ENCODE assay signal across 17 cellular contexts in genomic region chr18:24000613-24001490, GRCh38. TPM values are rescaled to one million over a fixed set of nuclear protein-coding genes. Genes with fewer than 3 reads are reported as not detected.
DNase-seq lines count a peak whose midpoint lies in the region; ATAC-seq and TF ChIP-seq lines count a peak whose summit lies in the region.
"Had no signal": no experiment of that assay in that cellular context is flagged by ENCODE, and none has a peak within 500 bp of the region (broad histone marks: within the 10 kb centered on the region; RNA-seq: fewer than 3 reads in every experiment).

No MANE protein-coding gene starts in this region.

- POLR2A ChIA-PET in activated CD8-positive, alpha-beta T cell treated with anti-CD3 and anti-CD28 coated beads, Interleukin-2, amount 10 ng/mL, durations not matched to agents 7 days and 5 days (lab: Charles Lee), result interaction anchor here (0.6 to 0.9 kb wide), 4 partner anchors 8 to 40 kb away, joined by 3 read pairs; no protein-coding TSS in a partner anchor

- no peaks in the 10 kb centered on the region for H3K9me3 ChIP-seq in tibial nerve
- H3K9me3 ChIP-seq: colonic mucosa had no signal

- H3K4me3 ChIP-seq in tibial nerve, result no peak overlapping the region
- H3K4me3 ChIP-seq: colonic mucosa, SK-N-MC had no signal

- CTCF ChIA-PET in activated CD8-positive, alpha-beta T cell treated with anti-CD3 and anti-CD28 coated beads, Interleukin-2, amount 10 ng/mL, durations not matched to agents 7 days and 5 days (lab: Charles Lee), result interaction anchor here (1.0 to 4.2 kb wide), 3 partner anchors 9 to 63 kb away, joined by 3 to 21 read pairs (median 3); no protein-coding TSS in a partner anchor

- TF ChIP-seq POLR2A in tibial nerve (IDR thresholded peaks at IDR 0.05), result no peak

- H3K27ac ChIP-seq in tibial nerve, result no peak overlapping the region
- H3K27ac ChIP-seq: 22Rv1, colonic mucosa, SK-N-MC had no signal

- peak; percentile 74 to 75 for ATAC-seq in activated CD4-positive, CD25-positive, alpha-beta regulatory T cell treated with anti-CD3 and anti-CD28 coated beads, Interleukin-2, amount 50 U/mL, for 24 hours
- ATAC-seq in GM21381 (IDR thresholded peaks at IDR 0.05; ENCODE audit: unreplicated experiment) (peak; percentile 37), natural killer cell (peak; percentile 41 to 59 (median 57)), GM18517 (IDR thresholded peaks at IDR 0.05; ENCODE audit: unreplicated experiment) (no peak), GM21737 (IDR thresholded peaks at IDR 0.05; ENCODE audit: unreplicated experiment) (no peak)
- ATAC-seq in activated CD8-positive, alpha-beta T cell treated with anti-CD3 and anti-CD28 coated beads, Interleukin-2, amount 10 ng/mL, durations not matched to agents 7 days and 5 days, result peak; percentile 47
- ATAC-seq: stimulated activated naive B cell treated with anti-CD40 and anti-IgM and Interleukin-4, amounts not matched to agents 10 μg/mL and 1 μg/mL and 100 μg/mL, for 72 hours had no signal

- no peaks in the 10 kb centered on the region for H3K27me3 ChIP-seq in tibial nerve
- H3K27me3 ChIP-seq: colonic mucosa had no signal

- no peak for TF ChIP-seq EP300 in tibial nerve (IDR thresholded peaks at IDR 0.05)

- DNase-seq in activated CD4-positive, CD25-positive, alpha-beta regulatory T cell (lab: John Stamatoyannopoulos, UW), result no peak
- no peak for DNase-seq in activated CD8-positive, alpha-beta T cell treated with anti-CD3 and anti-CD28 coated beads, Interleukin-2, amount 10 ng/mL, durations not matched to agents 7 days and 5 days
- DNase-seq in natural killer cell (no peak), tibial nerve (ENCODE audit: low spot score in 2 of 2) (no peak)
- DNase-seq: C1 segment of cervical spinal cord; colonic mucosa; DND-41; glutamatergic neuron; islet precursor cell; NCI-H187 treated with DMSO at 0.1 percent for 48 hours; stimulated activated naive B cell treated with anti-CD40 and anti-IgM and Interleukin-4, amounts not matched to agents 10 μg/mL and 1 μg/mL and 100 μg/mL, for 72 hours had no signal

- WGBS in tibial nerve, 2 donors, result 90 to 93% methylated on average over 8 of the region's 8 CpGs

- no peak for TF ChIP-seq CTCF in natural killer cell (IDR thresholded peaks at IDR 0.05)
- TF ChIP-seq CTCF in tibial nerve (IDR thresholded peaks at IDR 0.05), result no peak

- no peaks in the 10 kb centered on the region for H3K27me3 Mint-ChIP-seq in activated CD8-positive, alpha-beta T cell treated with anti-CD3 and anti-CD28 coated beads, Interleukin-2, amount 10 ng/mL, durations not matched to agents 7 days and 5 days (ENCODE audit: low read depth)
- H3K27me3 Mint-ChIP-seq in natural killer cell (ENCODE audit: low read depth in 2 of 2), result no peaks in the 10 kb centered on the region
- H3K27me3 Mint-ChIP-seq: stimulated activated naive B cell treated with anti-CD40 and anti-IgM and Interleukin-4, amounts not matched to agents 10 μg/mL and 1 μg/mL and 100 μg/mL, for 72 hours had no signal

- H3K36me3 ChIP-seq in tibial nerve, result no peaks in the 10 kb centered on the region
- H3K36me3 ChIP-seq: colonic mucosa had no signal

- intact Hi-C loops in natural killer cell (cut with micrococcal nuclease), result no loop called here

- H3K36me3 Mint-ChIP-seq in activated CD8-positive, alpha-beta T cell treated with anti-CD3 and anti-CD28 coated beads, Interleukin-2, amount 10 ng/mL, durations not matched to agents 7 days and 5 days (ENCODE audit: low read depth), result peaks cover 4% of the 10 kb centered on the region
- no peaks in the 10 kb centered on the region for H3K36me3 Mint-ChIP-seq in natural killer cell
- H3K36me3 Mint-ChIP-seq: stimulated activated naive B cell treated with anti-CD40 and anti-IgM and Interleukin-4, amounts not matched to agents 10 μg/mL and 1 μg/mL and 100 μg/mL, for 72 hours had no signal

- peaks cover 62% of the 10 kb centered on the region for H3K4me1 Mint-ChIP-seq in activated CD8-positive, alpha-beta T cell treated with anti-CD3 and anti-CD28 coated beads, Interleukin-2, amount 10 ng/mL, durations not matched to agents 7 days and 5 days (ENCODE audit: low read depth)
- peaks cover 54 to 62% of the 10 kb centered on the region in 2 donors for H3K4me1 Mint-ChIP-seq in natural killer cell

- peak overlapping the region; percentile 78 for H3K27ac Mint-ChIP-seq in activated CD8-positive, alpha-beta T cell treated with anti-CD3 and anti-CD28 coated beads, Interleukin-2, amount 10 ng/mL, durations not matched to agents 7 days and 5 days
- H3K27ac Mint-ChIP-seq in natural killer cell, result peak overlapping the region; percentile 65 to 77
- H3K27ac Mint-ChIP-seq: stimulated activated naive B cell treated with anti-CD40 and anti-IgM and Interleukin-4, amounts not matched to agents 10 μg/mL and 1 μg/mL and 100 μg/mL, for 72 hours had no signal

- H3K4me3 Mint-ChIP-seq in activated CD8-positive, alpha-beta T cell treated with anti-CD3 and anti-CD28 coated beads, Interleukin-2, amount 10 ng/mL, durations not matched to agents 7 days and 5 days, result peak overlapping the region; percentile 25
- peak overlapping the region; percentile 43 for H3K4me3 Mint-ChIP-seq in natural killer cell
- H3K4me3 Mint-ChIP-seq: stimulated activated naive B cell treated with anti-CD40 and anti-IgM and Interleukin-4, amounts not matched to agents 10 μg/mL and 1 μg/mL and 100 μg/mL, for 72 hours had no signal

- no peaks in the 10 kb centered on the region for H3K4me1 ChIP-seq in tibial nerve
- H3K4me1 ChIP-seq: colonic mucosa had no signal

- no peaks in the 10 kb centered on the region for H3K9me3 Mint-ChIP-seq in activated CD8-positive, alpha-beta T cell treated with anti-CD3 and anti-CD28 coated beads, Interleukin-2, amount 10 ng/mL, durations not matched to agents 7 days and 5 days (ENCODE audit: insufficient read depth)
- H3K9me3 Mint-ChIP-seq in natural killer cell, result no peaks in the 10 kb centered on the region
- H3K9me3 Mint-ChIP-seq: stimulated activated naive B cell treated with anti-CD40 and anti-IgM and Interleukin-4, amounts not matched to agents 10 μg/mL and 1 μg/mL and 100 μg/mL, for 72 hours had no signal

RNA-seq across cellular contexts. Expression of gene TTC39C, which starts 13.7 kb away (rescaled TPM):
- 10 to 100 TPM; 71.5 to 72.2 TPM for total RNA-seq in activated CD8-positive, alpha-beta T cell treated with anti-CD3 and anti-CD28 coated beads, Interleukin-2, amount 10 ng/mL, durations not matched to agents 7 days and 5 days
- total RNA-seq in natural killer cell (10 to 100 TPM; 39.0 to 61.5 (median 44.3) TPM), tibial nerve (10 to 100 TPM; 22.6 to 35.1 (median 29.3) TPM)

Comparison
In these comparisons a context has a peak if more than half of its experiments do, and no peak if none do; other contexts are left out.
1. ATAC-seq: peak in activated CD4-positive, CD25-positive, alpha-beta regulatory T cell treated with anti-CD3 and anti-CD28 coated beads, Interleukin-2, amount 50 U/mL, for 24 hours (2 of 2), GM21381 (single experiment), activated CD8-positive, alpha-beta T cell treated with anti-CD3 and anti-CD28 coated beads, Interleukin-2, amount 10 ng/mL, durations not matched to agents 7 days and 5 days (single experiment) and natural killer cell (3 of 3); none in GM18517 (single experiment) and GM21737 (single experiment).